ENCODE assay signal across 8 cellular contexts in genomic region chr6:7052441-7052936, GRCh38. TPM values are rescaled to one million over a fixed set of nuclear protein-coding genes. Genes with fewer than 3 reads are reported as not detected.
DNase-seq lines count a peak whose midpoint lies in the region; ATAC-seq and TF ChIP-seq lines count a peak whose summit lies in the region.

No MANE protein-coding gene starts in this region.

- no peaks in the 10 kb centered on the region for H4K20me1 ChIP-seq in Karpas-422 (ENCODE audit: insufficient read depth, low read depth, low read length)

- no peak overlapping the region for H3K27ac Mint-ChIP-seq in activated naive CD4-positive, alpha-beta T cell treated with anti-CD3 and anti-CD28 coated beads, Interleukin-2, amount 10 ng/mL, durations not matched to agents 7 days and 5 days

- H4K8ac ChIP-seq in neuronal stem cell (ENCODE audit: low read depth, low read length), result no peak overlapping the region

- no peak overlapping the region for H3K23ac ChIP-seq in neuronal stem cell (ENCODE audit: low read depth, low read length, poor library complexity)

- peak; percentile 3; the same call in 1 of the 2 replicates for TF ChIP-seq RAD21 in Ishikawa (IDR thresholded peaks at IDR 0.05; ENCODE audit: low read depth)

- no peaks in the 10 kb centered on the region for H3K9me2 ChIP-seq in Karpas-422 (replicated peaks; ENCODE audit: insufficient read depth, low read length)

- no peak overlapping the region for H4K91ac ChIP-seq in neuronal stem cell (ENCODE audit: low read depth, low read length, poor library complexity)

- H3K27me3 Mint-ChIP-seq in activated naive CD4-positive, alpha-beta T cell treated with anti-CD3 and anti-CD28 coated beads, Interleukin-2, amount 10 ng/mL, durations not matched to agents 7 days and 5 days, result peaks cover 77% of the 10 kb centered on the region

- no peak overlapping the region for H3K4ac ChIP-seq in neuronal stem cell (ENCODE audit: low read length)

- H3K36me3 Mint-ChIP-seq in activated naive CD4-positive, alpha-beta T cell treated with anti-CD3 and anti-CD28 coated beads, Interleukin-2, amount 10 ng/mL, durations not matched to agents 7 days and 5 days, result no peaks in the 10 kb centered on the region

- no peak overlapping the region for H3K27ac ChIP-seq in neuronal stem cell (replicated peaks; ENCODE audit: low read length)
- no peak overlapping the region for H3K27ac ChIP-seq in Karpas-422 (ENCODE audit: low read length)

- H2BK120ac ChIP-seq in neuronal stem cell (ENCODE audit: low read depth, low read length), result no peak overlapping the region

- CTCF ChIA-PET in activated naive CD4-positive, alpha-beta T cell treated with anti-CD3 and anti-CD28 coated beads, Interleukin-2, amount 10 ng/mL, durations not matched to agents 7 days and 5 days (lab: Charles Lee), result no interaction called here

- WGBS in neuronal stem cell (ENCODE audit: extremely low coverage in 2 of 2, insufficient read length in 2 of 2, insufficient replicate concordance in 1 of 2), 2 donors, result no CpG with 5 or more reads among the region's 29 CpGs

- H3K36me3 ChIP-seq in neuronal stem cell (replicated peaks in 1 of 2; ENCODE audit: control insufficient read depth in 2 of 2, insufficient read depth in 2 of 2, low read length in 2 of 2), result no peaks in the 10 kb centered on the region
- no peaks in the 10 kb centered on the region for H3K36me3 ChIP-seq in Karpas-422 (ENCODE audit: insufficient read depth, low read length)

- TF ChIP-seq EP300 in Ishikawa (IDR thresholded peaks at IDR 0.05; ENCODE audit: borderline replicate concordance), result no peak

- no peaks in the 10 kb centered on the region for H3K9me3 Mint-ChIP-seq in activated naive CD4-positive, alpha-beta T cell treated with anti-CD3 and anti-CD28 coated beads, Interleukin-2, amount 10 ng/mL, durations not matched to agents 7 days and 5 days

- no peaks in the 10 kb centered on the region for H3K79me1 ChIP-seq in neuronal stem cell (ENCODE audit: low read depth, low read length)

- intact Hi-C loops in Right ventricle myocardium superior (cut with DNase I), result loop anchor here (10.0 kb wide), 1 partner anchor 52 kb away; the partner anchor contains the start of gene RREB1

- H3K4me1 ChIP-seq in neuronal stem cell (ENCODE audit: control insufficient read depth in 2 of 2, insufficient read depth in 1 of 2, low read depth in 1 of 2, low read length in 2 of 2) (peaks cover 2 to 10% of the 10 kb centered on the region in 2 donors), Karpas-422 (ENCODE audit: low read length) (no peaks in the 10 kb centered on the region)

- H3K18ac ChIP-seq in neuronal stem cell (ENCODE audit: low read length), result peak overlapping the region; percentile 89

- H3K4me3 Mint-ChIP-seq in activated naive CD4-positive, alpha-beta T cell treated with anti-CD3 and anti-CD28 coated beads, Interleukin-2, amount 10 ng/mL, durations not matched to agents 7 days and 5 days, result peak overlapping the region; percentile 9

- peak overlapping the region; percentile 95 for H3K4me2 ChIP-seq in neuronal stem cell (ENCODE audit: insufficient read depth, low read length, poor library complexity, severe bottlenecking)
- H3K4me2 ChIP-seq in Karpas-422 (ENCODE audit: low read depth, low read length, poor library complexity, severe bottlenecking), result no peak overlapping the region

- no peak overlapping the region for H3K14ac ChIP-seq in neuronal stem cell (ENCODE audit: low read length)

- peak overlapping the region; percentile 97 for H2AFZ ChIP-seq in neuronal stem cell (ENCODE audit: low read length)
- no peak overlapping the region for H2AFZ ChIP-seq in Karpas-422 (ENCODE audit: low read length)

- peak overlapping the region; percentile 74 for H2BK15ac ChIP-seq in neuronal stem cell (ENCODE audit: low read length)

- H2BK5ac ChIP-seq in neuronal stem cell (ENCODE audit: low read length), result no peak overlapping the region

- peak overlapping the region; percentile 30 to 78 for H3K4me3 ChIP-seq in neuronal stem cell (ENCODE audit: low read length in 2 of 2)
- no peak overlapping the region for H3K4me3 ChIP-seq in Karpas-422 (ENCODE audit: low read length)

- H2AK5ac ChIP-seq in neuronal stem cell (ENCODE audit: low read depth, low read length), result no peak overlapping the region

- H2BK12ac ChIP-seq in neuronal stem cell (ENCODE audit: low read length), result no peak overlapping the region

- peaks cover 5% of the 10 kb centered on the region for H3K4me1 Mint-ChIP-seq in activated naive CD4-positive, alpha-beta T cell treated with anti-CD3 and anti-CD28 coated beads, Interleukin-2, amount 10 ng/mL, durations not matched to agents 7 days and 5 days

- peak overlapping the region; percentile 66 for H3K9ac ChIP-seq in neuronal stem cell (ENCODE audit: low read depth, low read length, poor library complexity)
- no peak overlapping the region for H3K9ac ChIP-seq in Karpas-422 (ENCODE audit: low read length)

- H3K9me3 ChIP-seq in neuronal stem cell (replicated peaks in 1 of 2; ENCODE audit: control insufficient read depth in 2 of 2, insufficient read depth in 1 of 2, low read depth in 1 of 2, low read length in 2 of 2) (no peaks in the 10 kb centered on the region), Karpas-422 (ENCODE audit: low read length) (no peaks in the 10 kb centered on the region)

- H3K27me3 ChIP-seq in neuronal stem cell (ENCODE audit: control insufficient read depth in 3 of 3, insufficient read depth in 3 of 3, low read depth in 1 of 3, low read length in 3 of 3), result peaks cover 0 to 59% (median 13%) of the 10 kb centered on the region in 3 experiments
- no peaks in the 10 kb centered on the region for H3K27me3 ChIP-seq in Karpas-422 (ENCODE audit: low read length)

- no peaks in the 10 kb centered on the region for H3K79me2 ChIP-seq in Karpas-422 (ENCODE audit: low read length)

- peak; percentile 34 for DNase-seq in ELR (ENCODE audit: low read depth)
- DNase-seq in activated naive CD4-positive, alpha-beta T cell treated with anti-CD3 and anti-CD28 coated beads, Interleukin-2, amount 10 ng/mL, durations not matched to agents 7 days and 5 days, result no peak
- peak; percentile 78 for DNase-seq in Right ventricle myocardium superior
- DNase-seq in neuronal stem cell (ENCODE audit: low spot score), result peak; percentile 35
- no peak for DNase-seq in Karpas-422
- DNase-seq in DMS153 treated with DMSO at 0.1 percent for 48 hours (lab: John Stamatoyannopoulos, UW; ENCODE audit: unreplicated experiment), result no peak

- ATAC-seq in Right ventricle myocardium superior (ENCODE audit: poor library complexity) (peak; percentile 77), HG03108 (IDR thresholded peaks at IDR 0.05; ENCODE audit: unreplicated experiment) (no peak)

TF ChIP-seq in Ishikawa, 13 proteins besides CTCF, POLR2A, EP300 and RAD21:
- TF ChIP-seq TCF12 (IDR thresholded peaks at IDR 0.05; ENCODE audit: low read depth) (peak; percentile 41), EGR1 (IDR thresholded peaks at IDR 0.05) (peak; percentile 70), TEAD4 (IDR thresholded peaks at IDR 0.05) (peak; percentile 52), ZBTB7A (IDR thresholded peaks at IDR 0.05; ENCODE audit: low read depth) (no peak; the same call in 1 of the 2 replicates), TAF1 (IDR thresholded peaks at IDR 0.05; ENCODE audit: low read depth) (peak; percentile 37; the same call in 1 of the 2 replicates)
- TF ChIP-seq, protein P1, sequence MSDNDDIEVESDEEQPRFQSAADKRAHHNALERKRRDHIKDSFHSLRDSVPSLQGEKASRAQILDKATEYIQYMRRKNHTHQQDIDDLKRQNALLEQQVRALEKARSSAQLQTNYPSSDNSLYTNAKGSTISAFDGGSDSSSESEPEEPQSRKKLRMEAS (IDR thresholded peaks at IDR 0.05), result peak; percentile 37
- TF ChIP-seq, protein P2, sequence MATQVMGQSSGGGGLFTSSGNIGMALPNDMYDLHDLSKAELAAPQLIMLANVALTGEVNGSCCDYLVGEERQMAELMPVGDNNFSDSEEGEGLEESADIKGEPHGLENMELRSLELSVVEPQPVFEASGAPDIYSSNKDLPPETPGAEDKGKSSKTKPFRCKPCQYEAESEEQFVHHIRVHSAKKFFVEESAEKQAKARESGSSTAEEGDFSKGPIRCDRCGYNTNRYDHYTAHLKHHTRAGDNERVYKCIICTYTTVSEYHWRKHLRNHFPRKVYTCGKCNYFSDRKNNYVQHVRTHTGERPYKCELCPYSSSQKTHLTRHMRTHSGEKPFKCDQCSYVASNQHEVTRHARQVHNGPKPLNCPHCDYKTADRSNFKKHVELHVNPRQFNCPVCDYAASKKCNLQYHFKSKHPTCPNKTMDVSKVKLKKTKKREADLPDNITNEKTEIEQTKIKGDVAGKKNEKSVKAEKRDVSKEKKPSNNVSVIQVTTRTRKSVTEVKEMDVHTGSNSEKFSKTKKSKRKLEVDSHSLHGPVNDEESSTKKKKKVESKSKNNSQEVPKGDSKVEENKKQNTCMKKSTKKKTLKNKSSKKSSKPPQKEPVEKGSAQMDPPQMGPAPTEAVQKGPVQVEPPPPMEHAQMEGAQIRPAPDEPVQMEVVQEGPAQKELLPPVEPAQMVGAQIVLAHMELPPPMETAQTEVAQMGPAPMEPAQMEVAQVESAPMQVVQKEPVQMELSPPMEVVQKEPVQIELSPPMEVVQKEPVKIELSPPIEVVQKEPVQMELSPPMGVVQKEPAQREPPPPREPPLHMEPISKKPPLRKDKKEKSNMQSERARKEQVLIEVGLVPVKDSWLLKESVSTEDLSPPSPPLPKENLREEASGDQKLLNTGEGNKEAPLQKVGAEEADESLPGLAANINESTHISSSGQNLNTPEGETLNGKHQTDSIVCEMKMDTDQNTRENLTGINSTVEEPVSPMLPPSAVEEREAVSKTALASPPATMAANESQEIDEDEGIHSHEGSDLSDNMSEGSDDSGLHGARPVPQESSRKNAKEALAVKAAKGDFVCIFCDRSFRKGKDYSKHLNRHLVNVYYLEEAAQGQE (IDR thresholded peaks at IDR 0.05; ENCODE audit: low read depth), result no peak

RNA-seq across cellular contexts. Expression of gene RREB1, which starts 55.3 kb away (rescaled TPM):
- total RNA-seq in Right ventricle myocardium superior, result 34.2 TPM
- polyA plus RNA-seq in neuronal stem cell (2013, experiment 1 of 2), result 5.7 TPM
- 6.0 TPM for polyA plus RNA-seq in neuronal stem cell (2013, experiment 2 of 2)
- 3.2 and 5.0 TPM in 2 replicates for total RNA-seq in Karpas-422 (2014; rRNA removed; shearing (Covaris generic); ENCODE audit: low replicate concordance)

Comparison
In these comparisons a context has a peak if more than half of its experiments do, and no peak if none do; other contexts are left out.
1. DNase-seq: peak in ELR (single experiment), Right ventricle myocardium superior (single experiment) and neuronal stem cell (single experiment); none in activated naive CD4-positive, alpha-beta T cell treated with anti-CD3 and anti-CD28 coated beads, Interleukin-2, amount 10 ng/mL, durations not matched to agents 7 days and 5 days (single experiment), Karpas-422 (single experiment) and DMS153 treated with DMSO at 0.1 percent for 48 hours (single experiment).